Comparison of ENCODE assay signal across 20 cellular contexts in the genomic region with DNA sequence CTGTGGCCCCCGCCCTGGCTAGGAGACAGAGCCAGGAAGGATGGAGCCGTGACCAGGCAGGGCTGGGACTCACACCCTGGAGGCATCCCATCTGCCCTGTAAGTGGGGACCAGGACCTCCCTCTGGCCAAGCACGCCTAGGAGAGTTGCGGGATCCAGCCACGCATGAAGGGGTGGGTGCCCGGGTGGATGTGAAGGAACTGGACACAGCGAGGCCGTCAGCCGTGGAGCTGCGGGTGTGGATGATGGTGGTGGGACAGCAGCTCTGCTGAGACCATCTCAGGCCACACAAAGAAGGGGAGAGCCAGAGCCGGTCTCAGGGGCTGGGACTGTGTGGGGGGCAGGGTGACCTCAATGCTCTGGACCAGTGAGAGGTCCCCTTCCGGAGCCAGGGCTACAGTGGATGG.
DNase-seq lines count a peak whose midpoint lies in the region; ATAC-seq, FAIRE-seq and TF ChIP-seq lines count a peak whose summit lies in the region.
"Had no signal": no experiment of that assay in that cellular context is flagged by ENCODE, and none has a peak within 500 bp of the region (broad histone marks: within the 10 kb centered on the region; RNA-seq: fewer than 3 reads in every experiment).

No MANE protein-coding gene starts in this region.

- H3K9ac ChIP-seq in kidney (ENCODE audit: low read length in 2 of 2) = no peak overlapping the region
- peak overlapping the region; percentile 50 for H3K9ac ChIP-seq in neuronal stem cell (ENCODE audit: low read depth, low read length, poor library complexity)
- no peak overlapping the region for H3K9ac ChIP-seq in H9 (ENCODE audit: extremely low read depth, insufficient read length, low read length)
- H3K9ac ChIP-seq: BLaER1 had no signal

- H4K5ac ChIP-seq in H9 (ENCODE audit: insufficient read length, low read depth, low read length) = no peak overlapping the region

- DNase-seq in chondrocyte (ENCODE audit: low spot score) (peak; percentile 88), kidney (peak; percentile 41), neuronal stem cell (ENCODE audit: low spot score) (no peak), sigmoid colon (peak; percentile 60), progenitor cell of endocrine pancreas (ENCODE audit: low spot score, unreplicated experiment) (no peak), NCI-H1092 treated with DMSO at 0.1 percent for 48 hours (lab: John Stamatoyannopoulos, UW) (no peak), H9 (no peak)
- DNase-seq: Caco-2; CD4-positive, CD25-positive, alpha-beta regulatory T cell; CD8-positive, alpha-beta T cell; DMS153; DND-41; GOT3; HCEC 1CT had no signal

- no CpG with 5 or more reads among the region's 12 CpGs for WGBS in neuronal stem cell (ENCODE audit: extremely low coverage in 2 of 2, insufficient read length in 2 of 2, insufficient replicate concordance in 1 of 2), 2 donors
- WGBS in sigmoid colon, 2 donors = 84 to 88% methylated on average over 12 of the region's 12 CpGs
- no CpG with 5 or more reads among the region's 12 CpGs for whole genome bisulfite sequencing in H9 (ENCODE audit: extremely low coverage, insufficient read length, low lambda C conversion rate)

- H2BK15ac ChIP-seq in neuronal stem cell (ENCODE audit: low read length) (no peak overlapping the region), H9 (ENCODE audit: low read depth, low read length) (no peak overlapping the region)

- H4K91ac ChIP-seq in neuronal stem cell (ENCODE audit: low read depth, low read length, poor library complexity) (no peak overlapping the region), H9 (ENCODE audit: insufficient read length, low read depth, low read length) (no peak overlapping the region)

- H3K4me3 Mint-ChIP-seq in chondrocyte (ENCODE audit: unreplicated experiment) (no peak overlapping the region), progenitor cell of endocrine pancreas (ENCODE audit: low read depth) (no peak overlapping the region), H9 (no peak overlapping the region)
- H3K4me3 Mint-ChIP-seq: CD4-positive, CD25-positive, alpha-beta regulatory T cell; CD8-positive, alpha-beta T cell had no signal

- H3K79me1 ChIP-seq in neuronal stem cell (ENCODE audit: low read depth, low read length) (no peaks in the 10 kb centered on the region), H9 (ENCODE audit: insufficient read depth, low read depth, low read length, poor library complexity, severe bottlenecking) (no peaks in the 10 kb centered on the region)

- H3K79me2 ChIP-seq in H9 (ENCODE audit: insufficient read depth, low read length) = no peaks in the 10 kb centered on the region

- H2BK5ac ChIP-seq in neuronal stem cell (ENCODE audit: low read length) (peak overlapping the region; percentile 77), H9 (ENCODE audit: insufficient read length, low read length) (no peak overlapping the region)

- H3K4me1 ChIP-seq in kidney (ENCODE audit: control insufficient read depth in 1 of 2, insufficient read depth in 1 of 2, low read depth in 1 of 2, low read length in 2 of 2) (no peaks in the 10 kb centered on the region), neuronal stem cell (ENCODE audit: control insufficient read depth in 2 of 2, insufficient read depth in 1 of 2, low read depth in 1 of 2, low read length in 2 of 2) (peaks cover 0 to 9% of the 10 kb centered on the region in 2 donors), sigmoid colon (no peaks in the 10 kb centered on the region), H9 (ENCODE audit: insufficient read depth, low read length) (no peaks in the 10 kb centered on the region)
- H3K4me1 ChIP-seq: BLaER1, Caco-2 had no signal

- H3K14ac ChIP-seq in neuronal stem cell (ENCODE audit: low read length) (peak overlapping the region; percentile 84), H9 (ENCODE audit: insufficient read depth, low read length) (no peak overlapping the region)

- H3K36me3 ChIP-seq in kidney (ENCODE audit: control insufficient read depth in 1 of 2, insufficient read depth in 2 of 2, low read length in 2 of 2) = no peaks in the 10 kb centered on the region
- H3K36me3 ChIP-seq in neuronal stem cell (replicated peaks in 1 of 2; ENCODE audit: control insufficient read depth in 2 of 2, insufficient read depth in 2 of 2, low read length in 2 of 2) = no peaks in the 10 kb centered on the region
- no peaks in the 10 kb centered on the region for H3K36me3 ChIP-seq in sigmoid colon
- H3K36me3 ChIP-seq: BLaER1 had no signal

- no peak overlapping the region for H3K23ac ChIP-seq in neuronal stem cell (ENCODE audit: low read depth, low read length, poor library complexity)
- no peak overlapping the region for H3K23ac ChIP-seq in H9 (ENCODE audit: insufficient read length, low read depth, low read length)

- H2BK12ac ChIP-seq in neuronal stem cell (ENCODE audit: low read length) (no peak overlapping the region), H9 (ENCODE audit: insufficient read length, low read depth, low read length) (no peak overlapping the region)

- H3T11ph ChIP-seq in H9 (ENCODE audit: low read length) = no peak overlapping the region

- H3K4ac ChIP-seq in neuronal stem cell (ENCODE audit: low read length) (no peak overlapping the region), H9 (ENCODE audit: low read depth, low read length) (no peak overlapping the region)

- H3K9me3 Mint-ChIP-seq in chondrocyte (ENCODE audit: low read depth) (no peaks in the 10 kb centered on the region), progenitor cell of endocrine pancreas (ENCODE audit: low read depth) (no peaks in the 10 kb centered on the region), H9 (no peaks in the 10 kb centered on the region)
- H3K9me3 Mint-ChIP-seq: CD4-positive, CD25-positive, alpha-beta regulatory T cell; CD8-positive, alpha-beta T cell had no signal

- TF ChIP-seq EP300 in sigmoid colon (IDR thresholded peaks at IDR 0.05) = no peak

- no peak for FAIRE-seq in kidney (lab: Jason Lieb, UNC)
- FAIRE-seq: G401.6, GM12892, H54 had no signal

- no peaks in the 10 kb centered on the region for H4K20me1 ChIP-seq in H9 (ENCODE audit: control insufficient read depth, insufficient read depth, insufficient read length)
- H4K20me1 ChIP-seq: BLaER1 had no signal

- ATAC-seq in GM21529 (IDR thresholded peaks at IDR 0.05; ENCODE audit: unreplicated experiment) = no peak
- ATAC-seq: CD8-positive, alpha-beta T cell had no signal

- H3K4me2 ChIP-seq in neuronal stem cell (ENCODE audit: insufficient read depth, low read length, poor library complexity, severe bottlenecking) (no peak overlapping the region), H9 (ENCODE audit: insufficient read depth, insufficient read length, low read length) (no peak overlapping the region)
- H3K4me2 ChIP-seq: BLaER1 had no signal

- H3K23me2 ChIP-seq in H9 (ENCODE audit: insufficient read length, low read depth, low read length, poor library complexity, severe bottlenecking) = no peaks in the 10 kb centered on the region

- H3K27me3 ChIP-seq in neuronal stem cell (ENCODE audit: control insufficient read depth in 3 of 3, insufficient read depth in 3 of 3, low read depth in 1 of 3, low read length in 3 of 3) (no peaks in the 10 kb centered on the region), sigmoid colon (peaks cover 0 to 11% (median 0%) of the 10 kb centered on the region in 3 donors), H9 (ENCODE audit: insufficient read depth, low read length) (no peaks in the 10 kb centered on the region)
- H3K27me3 ChIP-seq: BLaER1 had no signal

- H2BK120ac ChIP-seq in neuronal stem cell (ENCODE audit: low read depth, low read length) (no peak overlapping the region), H9 (ENCODE audit: low read depth, low read length, poor library complexity, severe bottlenecking) (no peak overlapping the region)

- H3K36me3 Mint-ChIP-seq in chondrocyte (ENCODE audit: low read depth) (no peaks in the 10 kb centered on the region), progenitor cell of endocrine pancreas (ENCODE audit: insufficient read depth) (no peaks in the 10 kb centered on the region), H9 (ENCODE audit: insufficient read depth in 1 of 3, low read depth in 3 of 3) (no peaks in the 10 kb centered on the region)
- H3K36me3 Mint-ChIP-seq: CD4-positive, CD25-positive, alpha-beta regulatory T cell; CD8-positive, alpha-beta T cell had no signal

- TF ChIP-seq POLR2A in sigmoid colon (IDR thresholded peaks at IDR 0.05) = no peak

- no peak overlapping the region for H3K56ac ChIP-seq in H9 (ENCODE audit: insufficient read length, low read depth, low read length)

- H3K27me3 Mint-ChIP-seq in chondrocyte (ENCODE audit: low read depth) (peaks cover 24% of the 10 kb centered on the region), progenitor cell of endocrine pancreas (peaks cover 13% of the 10 kb centered on the region), H9 (ENCODE audit: low read depth) (peaks cover 7% of the 10 kb centered on the region)
- H3K27me3 Mint-ChIP-seq: CD4-positive, CD25-positive, alpha-beta regulatory T cell had no signal

- H2AFZ ChIP-seq in neuronal stem cell (ENCODE audit: low read length) (no peak overlapping the region), H9 (ENCODE audit: low read length) (no peak overlapping the region)

- intact Hi-C loops in kidney (cut with DNase I) (no loop called here), sigmoid colon (cut with DNase I) (no loop called here)

- H3K4me3 ChIP-seq in kidney (ENCODE audit: low read length in 2 of 2) (no peak overlapping the region), neuronal stem cell (ENCODE audit: low read length in 2 of 2) (peak overlapping the region in 1 of 2 donors; percentile 41), sigmoid colon (no peak overlapping the region)
- H3K4me3 ChIP-seq: BLaER1 had no signal

- H3K9me3 ChIP-seq in kidney (ENCODE audit: control insufficient read depth in 1 of 2, low read length in 2 of 2) (no peaks in the 10 kb centered on the region), neuronal stem cell (replicated peaks in 1 of 2; ENCODE audit: control insufficient read depth in 2 of 2, insufficient read depth in 1 of 2, low read depth in 1 of 2, low read length in 2 of 2) (no peaks in the 10 kb centered on the region), sigmoid colon (no peaks in the 10 kb centered on the region), H9 (ENCODE audit: control insufficient read depth, low read depth, low read length) (no peaks in the 10 kb centered on the region)
- H3K9me3 ChIP-seq: BLaER1, Caco-2 had no signal

- H2AK5ac ChIP-seq in neuronal stem cell (ENCODE audit: low read depth, low read length) = peak overlapping the region; percentile 92
- no peak overlapping the region for H2AK5ac ChIP-seq in H9 (ENCODE audit: insufficient read length, low read length)

- peak overlapping the region; percentile 60 for H3K18ac ChIP-seq in neuronal stem cell (ENCODE audit: low read length)
- H3K18ac ChIP-seq in H9 (ENCODE audit: insufficient read length, low read depth, low read length) = no peak overlapping the region

- TF ChIP-seq CTCF in chondrocyte (IDR thresholded peaks at IDR 0.05) = no peak
- TF ChIP-seq CTCF in kidney (IDR thresholded peaks at IDR 0.05; ENCODE audit: borderline replicate concordance, extremely low read depth, insufficient read depth) = no peak
- TF ChIP-seq CTCF in sigmoid colon (IDR thresholded peaks at IDR 0.05) = no peak
- no peak for TF ChIP-seq CTCF in progenitor cell of endocrine pancreas (IDR thresholded peaks at IDR 0.05; ENCODE audit: unreplicated experiment)
- no peak for TF ChIP-seq CTCF in H9 (conservative IDR thresholded peaks at IDR 0.05)

- H3K27ac Mint-ChIP-seq in chondrocyte (ENCODE audit: unreplicated experiment) (no peak overlapping the region), progenitor cell of endocrine pancreas (no peak overlapping the region), H9 (no peak overlapping the region)
- H3K27ac Mint-ChIP-seq: CD8-positive, alpha-beta T cell had no signal

- H3K27ac ChIP-seq in kidney (ENCODE audit: low read depth in 2 of 2, low read length in 2 of 2) (no peak overlapping the region), neuronal stem cell (replicated peaks; ENCODE audit: low read length) (no peak overlapping the region), sigmoid colon (no peak overlapping the region), H9 (ENCODE audit: insufficient read length, low read depth, low read length) (no peak overlapping the region)
- H3K27ac ChIP-seq: BLaER1, C4-2B had no signal

- no peaks in the 10 kb centered on the region for H3K4me1 Mint-ChIP-seq in chondrocyte (ENCODE audit: low read depth)
- H3K4me1 Mint-ChIP-seq in progenitor cell of endocrine pancreas (ENCODE audit: low read depth) = peaks cover 6% of the 10 kb centered on the region
- peaks cover 3 to 9% of the 10 kb centered on the region in 2 experiments; a peak in 3 of 4 replicates for H3K4me1 Mint-ChIP-seq in H9
- H3K4me1 Mint-ChIP-seq: CD4-positive, CD25-positive, alpha-beta regulatory T cell had no signal

- H4K8ac ChIP-seq in neuronal stem cell (ENCODE audit: low read depth, low read length) (no peak overlapping the region), H9 (replicated peaks; ENCODE audit: insufficient read length, low read depth, low read length) (no peak overlapping the region)

- H2BK20ac ChIP-seq in H9 (ENCODE audit: low read depth, low read length, poor library complexity, severe bottlenecking) = no peak overlapping the region

Comparison
In these comparisons a context has a peak if more than half of its experiments do, and no peak if none do; other contexts are left out.
1. DNase-seq: peak in chondrocyte (single experiment), kidney (single experiment) and sigmoid colon (single experiment); none in neuronal stem cell (single experiment), progenitor cell of endocrine pancreas (single experiment), NCI-H1092 treated with DMSO at 0.1 percent for 48 hours (single experiment) and H9 (single experiment).